8 cellular contexts compared by ENCODE assay signal in the genomic region with DNA sequence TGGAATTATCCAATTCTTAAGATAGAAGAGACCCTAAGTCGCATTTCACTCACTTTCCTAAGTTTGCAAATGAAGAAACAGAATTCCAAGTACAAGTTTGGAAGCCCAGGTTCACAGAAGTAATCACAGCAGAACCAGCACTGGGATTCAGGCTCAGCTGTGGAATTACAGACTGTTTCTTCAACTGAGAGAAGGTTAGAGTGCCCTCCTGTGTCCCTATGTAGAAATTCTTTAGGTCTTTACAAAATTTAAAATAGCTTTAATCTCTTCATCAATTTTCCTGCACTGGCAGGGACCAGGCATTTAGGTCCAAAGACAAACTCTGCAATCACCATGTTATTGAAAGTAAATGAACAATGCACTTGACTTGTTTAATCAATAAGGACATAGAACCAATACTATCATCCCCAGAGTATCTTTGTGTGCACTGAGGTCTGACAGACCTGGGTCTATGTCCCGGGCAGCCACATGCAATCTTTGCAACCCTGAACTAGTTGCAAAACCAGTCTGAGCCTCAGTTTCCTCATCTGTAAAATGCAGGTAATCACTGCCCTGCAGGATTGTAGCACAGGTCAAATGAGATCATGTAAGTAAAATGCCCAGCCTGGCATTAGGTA. TPM values are rescaled to one million over a fixed set of nuclear protein-coding genes. Genes with fewer than 3 reads are reported as not detected.
DNase-seq lines count a peak whose midpoint lies in the region; ATAC-seq and TF ChIP-seq lines count a peak whose summit lies in the region.

No MANE protein-coding gene starts in this region.

- TF ChIP-seq CTCF in A673 (conservative IDR thresholded peaks at IDR 0.05; ENCODE audit: low read depth, low read length) (peak; percentile 53), GM12875 (IDR thresholded peaks at IDR 0.05; ENCODE audit: borderline replicate concordance, insufficient read depth, low read depth, low read length) (peak; percentile 36; the same call in 1 of the 2 replicates), mucosa of descending colon (IDR thresholded peaks at IDR 0.05) (no peak), sigmoid colon (IDR thresholded peaks at IDR 0.05) (peak in 1 of 4 experiments; percentile 12)

- DNase-seq in A673 (ENCODE audit: low spot score) (peak; percentile 48), NCI-H526 treated with DMSO at 0.1 percent for 48 hours (lab: John Stamatoyannopoulos, UW) (peak; percentile 13), mucosa of descending colon (peak in 1 of 3 donors; percentile 19), sigmoid colon (no peak)
- peak; percentile 25 for DNase-seq in central memory CD4-positive, alpha-beta T cell

- CTCF ChIA-PET in A673 (lab: Charles Lee): interaction anchor here (0.6 to 1.7 kb wide), 4 partner anchors 20 to 421 kb away, joined by 3 to 9 read pairs (median 3); no protein-coding TSS in a partner anchor

- POLR2A ChIA-PET in A673 (lab: Charles Lee; ENCODE audit: low non-redundant PET): interaction anchor here (0.6 kb wide), 1 partner anchor 1790 kb away, joined by 5 read pairs; no protein-coding TSS in a partner anchor

- intact Hi-C loops in A673 (cut with micrococcal nuclease; ENCODE audit: unreplicated experiment) (no loop called here), mucosa of descending colon (cut with DNase I, micrococcal nuclease) (no loop called here), sigmoid colon (cut with DNase I) (no loop called here)

- H3K27ac ChIP-seq in A673 (ENCODE audit: low read depth, low read length, poor library complexity, severe bottlenecking) (no peak overlapping the region), sigmoid colon (no peak overlapping the region)

- ATAC-seq in mucosa of descending colon: peak; percentile 71
- ATAC-seq in HG02623 (IDR thresholded peaks at IDR 0.05; ENCODE audit: unreplicated experiment): no peak
- no peak for ATAC-seq in GM21576 (IDR thresholded peaks at IDR 0.05; ENCODE audit: unreplicated experiment)

- TF ChIP-seq EP300 in sigmoid colon (IDR thresholded peaks at IDR 0.05): no peak

- H3K36me3 ChIP-seq in A673 (ENCODE audit: insufficient read depth, low read length, poor library complexity, severe bottlenecking): no peaks in the 10 kb centered on the region
- no peaks in the 10 kb centered on the region for H3K36me3 ChIP-seq in mucosa of descending colon (ENCODE audit: low read depth)
- no peaks in the 10 kb centered on the region for H3K36me3 ChIP-seq in sigmoid colon

- no peak for TF ChIP-seq POLR2A in sigmoid colon (IDR thresholded peaks at IDR 0.05)

- H3K9me3 ChIP-seq in A673 (ENCODE audit: low read depth, low read length, poor library complexity, severe bottlenecking) (no peaks in the 10 kb centered on the region), mucosa of descending colon (no peaks in the 10 kb centered on the region), sigmoid colon (no peaks in the 10 kb centered on the region)

- no TSS peak for BruUV-seq in A673 (replicated peaks; lab: Mats Ljungman, UMichigan)

- H3K4me3 ChIP-seq in A673 (ENCODE audit: low read depth, low read length, poor library complexity, severe bottlenecking) (no peak overlapping the region), GM12875 (ENCODE audit: low read depth, low read length) (no peak overlapping the region), mucosa of descending colon (no peak overlapping the region), sigmoid colon (no peak overlapping the region)

- H3K4me1 ChIP-seq in A673 (ENCODE audit: insufficient read depth, low read length, poor library complexity, severe bottlenecking): no peaks in the 10 kb centered on the region
- H3K4me1 ChIP-seq in mucosa of descending colon (ENCODE audit: low read depth): no peaks in the 10 kb centered on the region
- H3K4me1 ChIP-seq in sigmoid colon: no peaks in the 10 kb centered on the region

- H3K27me3 ChIP-seq in A673 (replicated peaks; ENCODE audit: insufficient read depth, low read depth, low read length, poor library complexity) (no peaks in the 10 kb centered on the region), sigmoid colon (no peaks in the 10 kb centered on the region)

- WGBS in sigmoid colon, 2 donors: 66 to 74% methylated on average over 2 of the region's 2 CpGs

RNA-seq across cellular contexts. Expression of gene PLCXD2, which starts 16.9 kb away (rescaled TPM):
- total RNA-seq in A673 (2021) (0.67 and 0.98 TPM in 2 replicates), mucosa of descending colon (1 to 10 TPM; 2.5 to 9.8 (median 4.6) TPM), sigmoid colon (under 1 TPM; 0.28 to 0.81 (median 0.51) TPM)
- polyA plus RNA-seq in sigmoid colon: 1 to 10 TPM; 1.8 to 4.8 (median 4.4) TPM
